In the genomic region with DNA sequence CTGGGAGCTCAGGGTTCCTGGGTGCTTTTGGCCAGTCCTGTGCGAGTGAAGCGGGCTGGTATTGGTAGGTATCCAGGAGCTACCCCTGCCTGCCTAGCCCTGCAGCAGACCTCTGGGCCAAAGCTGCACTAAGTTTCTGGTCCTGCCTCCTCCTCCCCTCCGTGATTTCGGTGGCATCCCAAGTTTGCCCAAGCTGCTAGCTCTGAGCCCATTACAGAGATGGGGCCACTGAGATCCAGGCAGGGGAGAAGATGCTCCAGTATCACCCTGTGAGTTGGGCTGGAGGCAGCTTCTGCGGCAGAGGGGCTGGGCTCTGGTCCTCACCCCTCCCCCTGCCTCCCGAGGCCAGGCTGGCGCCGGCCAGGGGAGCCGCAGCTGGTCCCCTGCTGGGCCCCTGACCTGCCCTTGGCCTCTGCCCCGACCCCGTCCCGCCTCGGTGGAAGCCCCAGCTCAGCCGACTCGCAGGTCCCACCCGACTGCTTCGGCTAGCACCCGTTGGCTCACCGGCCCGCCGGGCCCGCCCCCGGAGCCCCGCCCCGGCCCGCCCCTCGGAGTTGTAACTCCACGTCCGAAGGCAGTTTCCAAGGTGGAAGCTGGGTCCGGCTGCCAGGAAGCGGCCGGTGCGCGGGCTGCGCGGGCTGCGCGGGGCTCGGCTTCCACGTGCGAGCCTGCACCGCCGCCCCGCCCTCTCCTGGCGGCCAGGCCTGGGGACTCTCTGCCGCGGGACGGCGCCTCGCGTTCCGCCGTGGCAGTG, we compare ENCODE assay signal across 8 cellular contexts. TPM values are rescaled to one million over a fixed set of nuclear protein-coding genes. Genes with fewer than 3 reads are reported as not detected.
DNase-seq lines count a peak whose midpoint lies in the region; ATAC-seq lines count a peak whose summit lies in the region.

A gene with protein sequence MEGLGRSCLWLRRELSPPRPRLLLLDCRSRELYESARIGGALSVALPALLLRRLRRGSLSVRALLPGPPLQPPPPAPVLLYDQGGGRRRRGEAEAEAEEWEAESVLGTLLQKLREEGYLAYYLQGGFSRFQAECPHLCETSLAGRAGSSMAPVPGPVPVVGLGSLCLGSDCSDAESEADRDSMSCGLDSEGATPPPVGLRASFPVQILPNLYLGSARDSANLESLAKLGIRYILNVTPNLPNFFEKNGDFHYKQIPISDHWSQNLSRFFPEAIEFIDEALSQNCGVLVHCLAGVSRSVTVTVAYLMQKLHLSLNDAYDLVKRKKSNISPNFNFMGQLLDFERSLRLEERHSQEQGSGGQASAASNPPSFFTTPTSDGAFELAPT (plus strand): TSS at position 584 of the 754 bp plus-strand sequence. CDS start 751 bp downstream, outside the sequence.

- peaks cover 43% of the 10 kb centered on the region for H3K27me3 Mint-ChIP-seq in activated CD8-positive, alpha-beta memory T cell treated with anti-CD3 and anti-CD28 coated beads, Interleukin-2, amount 10 ng/mL, durations not matched to agents 7 days and 5 days

- H3K4me3 Mint-ChIP-seq in activated CD8-positive, alpha-beta memory T cell treated with anti-CD3 and anti-CD28 coated beads, Interleukin-2, amount 10 ng/mL, durations not matched to agents 7 days and 5 days: no peak within 1 kb of the TSS

- CTCF ChIA-PET in activated CD8-positive, alpha-beta memory T cell treated with anti-CD3 and anti-CD28 coated beads, Interleukin-2, amount 10 ng/mL, durations not matched to agents 7 days and 5 days (lab: Charles Lee): interaction anchor here (0.7 to 4.7 kb wide), 7 partner anchors 10 to 615 kb away, joined by 3 to 19 read pairs (median 3); no protein-coding TSS in a partner anchor

- H3K27ac Mint-ChIP-seq in activated CD8-positive, alpha-beta memory T cell treated with anti-CD3 and anti-CD28 coated beads, Interleukin-2, amount 10 ng/mL, durations not matched to agents 7 days and 5 days: peak within 1 kb of the TSS; percentile 8

- H3K4me1 Mint-ChIP-seq in activated CD8-positive, alpha-beta memory T cell treated with anti-CD3 and anti-CD28 coated beads, Interleukin-2, amount 10 ng/mL, durations not matched to agents 7 days and 5 days: peaks cover 7% of the 10 kb centered on the region

- peak; percentile 29 for ATAC-seq in activated CD8-positive, alpha-beta memory T cell treated with anti-CD3 and anti-CD28 coated beads, Interleukin-2, amount 10 ng/mL, durations not matched to agents 7 days and 5 days
- ATAC-seq in HG03571 (IDR thresholded peaks at IDR 0.05; ENCODE audit: unreplicated experiment) (no peak), HG03460 (IDR thresholded peaks at IDR 0.05; ENCODE audit: unreplicated experiment) (no peak), HG03442 (IDR thresholded peaks at IDR 0.05; ENCODE audit: unreplicated experiment) (no peak)

- peak; percentile 34 for DNase-seq in stimulated activated CD4-positive, alpha-beta T cell treated with anti-CD3 and anti-CD28 coated beads, Interleukin-15, amount 100 ng/mL, for 24 hours
- no peak for DNase-seq in stimulated activated CD4-positive, alpha-beta T cell treated with anti-CD3 and anti-CD28 coated beads, Interleukin-12 subunit alpha, Interleukin-12 subunit beta, amount 100 ng/mL, for 4 hours
- DNase-seq in activated CD8-positive, alpha-beta memory T cell treated with anti-CD3 and anti-CD28 coated beads, Interleukin-2, amount 10 ng/mL, durations not matched to agents 7 days and 5 days: no peak
- peak; percentile 89 for DNase-seq in islet precursor cell
- DNase-seq in NCI-H2029 treated with DMSO at 0.1 percent for 48 hours (lab: John Stamatoyannopoulos, UW): no peak

- H3K36me3 Mint-ChIP-seq in activated CD8-positive, alpha-beta memory T cell treated with anti-CD3 and anti-CD28 coated beads, Interleukin-2, amount 10 ng/mL, durations not matched to agents 7 days and 5 days: no peaks in the 10 kb centered on the region

- no peaks in the 10 kb centered on the region for H3K9me3 Mint-ChIP-seq in activated CD8-positive, alpha-beta memory T cell treated with anti-CD3 and anti-CD28 coated beads, Interleukin-2, amount 10 ng/mL, durations not matched to agents 7 days and 5 days (ENCODE audit: low read depth)

RNA-seq across cellular contexts. Expression of the gene that starts here (rescaled TPM):
- total RNA-seq in activated CD8-positive, alpha-beta memory T cell treated with anti-CD3 and anti-CD28 coated beads, Interleukin-2, amount 10 ng/mL, durations not matched to agents 7 days and 5 days: under 1 TPM in 1 of 2 experiments, not detected in 1; 0.09 TPM

Comparison
In these comparisons a context has a peak if more than half of its experiments do, and no peak if none do; other contexts are left out.
1. DNase-seq: peak in stimulated activated CD4-positive, alpha-beta T cell treated with anti-CD3 and anti-CD28 coated beads, Interleukin-15, amount 100 ng/mL, for 24 hours (single experiment) and islet precursor cell (single experiment); none in stimulated activated CD4-positive, alpha-beta T cell treated with anti-CD3 and anti-CD28 coated beads, Interleukin-12 subunit alpha, Interleukin-12 subunit beta, amount 100 ng/mL, for 4 hours (single experiment), activated CD8-positive, alpha-beta memory T cell treated with anti-CD3 and anti-CD28 coated beads, Interleukin-2, amount 10 ng/mL, durations not matched to agents 7 days and 5 days (single experiment) and NCI-H2029 treated with DMSO at 0.1 percent for 48 hours (single experiment).
2. Peak in ATAC-seq in activated CD8-positive, alpha-beta memory T cell treated with anti-CD3 and anti-CD28 coated beads, Interleukin-2, amount 10 ng/mL, durations not matched to agents 7 days and 5 days; RNA of the gene not detected or under 1 TPM.